In the genomic region with DNA sequence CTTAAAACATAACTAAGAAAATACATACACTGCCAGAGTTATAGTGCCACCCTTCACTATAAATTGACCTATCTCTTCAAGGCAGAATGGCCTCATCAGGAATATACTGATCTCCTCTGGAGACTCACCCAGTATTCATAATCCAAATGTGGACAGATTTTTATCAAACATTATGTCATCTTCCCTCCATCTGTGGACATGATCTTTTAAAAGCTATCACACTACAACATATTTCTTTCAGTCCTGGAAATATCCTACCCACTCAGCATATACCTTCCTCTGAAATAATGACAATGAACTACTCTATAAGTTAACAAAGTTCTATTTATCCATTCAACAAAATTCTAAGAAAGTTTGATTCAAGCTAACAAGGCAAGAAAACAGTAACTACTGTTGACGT, we compare ENCODE assay signal across 17 cellular contexts. TPM values are rescaled to one million over a fixed set of nuclear protein-coding genes. Genes with fewer than 3 reads are reported as not detected.
A peak's percentile ranks its signal among the peaks of the same experiment; 100 is the strongest.
DNase-seq lines count a peak whose midpoint lies in the region; ATAC-seq and TF ChIP-seq lines count a peak whose summit lies in the region.
"Had no signal": no experiment of that assay in that cellular context is flagged by ENCODE, and none has a peak within 500 bp of the region (broad histone marks: within the 10 kb centered on the region; RNA-seq: fewer than 3 reads in every experiment).

No MANE protein-coding gene starts in this region.

- no peak overlapping the region for H3K4ac ChIP-seq in mesendoderm (ENCODE audit: low read depth, low read length)

- no peak overlapping the region for H4K5ac ChIP-seq in mesendoderm (ENCODE audit: low read length)

- DNase-seq in activated T-cell treated with anti-CD3 and anti-CD28 coated beads, Interleukin-2, amount 50 U/mL, for 4 hours = no peak
- DNase-seq in activated T-cell treated with anti-CD3 and anti-CD28 coated beads, Interleukin-2, amount 50 U/mL, for 48 hours = no peak
- DNase-seq in OCI-LY7 (ENCODE audit: low spot score) = no peak
- DNase-seq in activated naive CD8-positive, alpha-beta T cell treated with anti-CD3 and anti-CD28 coated beads, Interleukin-2, amount 10 ng/mL, durations not matched to agents 7 days and 5 days = no peak
- DNase-seq in stimulated activated effector memory CD8-positive, alpha-beta T cell treated with anti-CD3 and anti-CD28 coated beads, Interleukin-12 subunit alpha, Interleukin-12 subunit beta, amount 100 ng/mL, for 72 hours (ENCODE audit: low spot score in 2 of 2) = no peak
- no peak for DNase-seq in mesendoderm
- DNase-seq: activated CD4-positive, alpha-beta T cell treated with anti-CD3 and anti-CD28 coated beads, Interleukin-2, amount 50 U/mL, for 1 hour; brain microvascular endothelial cell; C1 segment of cervical spinal cord; NCI-H1048; NCI-H2081 treated with DMSO at 0.1 percent for 48 hours; stimulated activated CD4-positive, alpha-beta T cell treated with anti-CD3 and anti-CD28 coated beads, Interleukin-2, amount 100 ng/mL, for 24 hours; SW 1271; upper lobe of right lung had no signal

- peak overlapping the region; percentile 99 for H3K4me3 ChIP-seq in OCI-LY7 (ENCODE audit: low read depth, low read length, poor library complexity, severe bottlenecking)
- no peak overlapping the region for H3K4me3 ChIP-seq in mesendoderm (ENCODE audit: low read length)
- H3K4me3 ChIP-seq: upper lobe of right lung had no signal

- no peaks in the 10 kb centered on the region for H3K79me1 ChIP-seq in mesendoderm (ENCODE audit: low read length)

- no peak for TF ChIP-seq CTCF in OCI-LY7 (conservative IDR thresholded peaks at IDR 0.05; ENCODE audit: low read length)

- H3K4me3 Mint-ChIP-seq in activated T-cell treated with anti-CD3 and anti-CD28 coated beads, Interleukin-2, amount 50 U/mL, for 4 hours = peak overlapping the region; percentile 3
- peak overlapping the region; percentile 3 for H3K4me3 Mint-ChIP-seq in activated naive CD8-positive, alpha-beta T cell treated with anti-CD3 and anti-CD28 coated beads, Interleukin-2, amount 10 ng/mL, durations not matched to agents 7 days and 5 days
- peak overlapping the region; percentile 91 for H3K4me3 Mint-ChIP-seq in stimulated activated effector memory CD8-positive, alpha-beta T cell treated with anti-CD3 and anti-CD28 coated beads, Interleukin-12 subunit alpha, Interleukin-12 subunit beta, amount 100 ng/mL, for 72 hours

- no peak overlapping the region for H3K56ac ChIP-seq in mesendoderm (ENCODE audit: low read length)

- H3K27me3 ChIP-seq in mesendoderm (ENCODE audit: insufficient read depth, low read length, poor library complexity) = no peaks in the 10 kb centered on the region
- H3K27me3 ChIP-seq: brain microvascular endothelial cell, upper lobe of right lung had no signal

- peaks cover 68% of the 10 kb centered on the region for H3K36me3 ChIP-seq in OCI-LY7 (ENCODE audit: insufficient read depth, low read length)
- H3K36me3 ChIP-seq in mesendoderm (ENCODE audit: control insufficient read depth, insufficient read depth, low read length) = no peaks in the 10 kb centered on the region

- H2AK5ac ChIP-seq in mesendoderm (ENCODE audit: low read length) = no peak overlapping the region

- CTCF ChIA-PET in OCI-LY7 (lab: Charles Lee; ENCODE audit: unreplicated experiment) = no interaction called here

- H3K9me3 Mint-ChIP-seq in activated T-cell treated with anti-CD3 and anti-CD28 coated beads, Interleukin-2, amount 50 U/mL, for 4 hours = no peaks in the 10 kb centered on the region
- H3K9me3 Mint-ChIP-seq in activated naive CD8-positive, alpha-beta T cell treated with anti-CD3 and anti-CD28 coated beads, Interleukin-2, amount 10 ng/mL, durations not matched to agents 7 days and 5 days = no peaks in the 10 kb centered on the region
- no peaks in the 10 kb centered on the region for H3K9me3 Mint-ChIP-seq in stimulated activated effector memory CD8-positive, alpha-beta T cell treated with anti-CD3 and anti-CD28 coated beads, Interleukin-12 subunit alpha, Interleukin-12 subunit beta, amount 100 ng/mL, for 72 hours

- no peak overlapping the region for H3K9ac ChIP-seq in mesendoderm (ENCODE audit: low read length)

- H3K36me3 Mint-ChIP-seq in activated T-cell treated with anti-CD3 and anti-CD28 coated beads, Interleukin-2, amount 50 U/mL, for 4 hours (ENCODE audit: insufficient read depth) = peaks cover 27% of the 10 kb centered on the region
- H3K36me3 Mint-ChIP-seq in activated naive CD8-positive, alpha-beta T cell treated with anti-CD3 and anti-CD28 coated beads, Interleukin-2, amount 10 ng/mL, durations not matched to agents 7 days and 5 days = peaks cover 33% of the 10 kb centered on the region
- H3K36me3 Mint-ChIP-seq in stimulated activated effector memory CD8-positive, alpha-beta T cell treated with anti-CD3 and anti-CD28 coated beads, Interleukin-12 subunit alpha, Interleukin-12 subunit beta, amount 100 ng/mL, for 72 hours = peaks cover 91% of the 10 kb centered on the region

- H3K9me3 ChIP-seq in OCI-LY7 (ENCODE audit: low read length) = no peaks in the 10 kb centered on the region
- H3K9me3 ChIP-seq: upper lobe of right lung had no signal

- H3K18ac ChIP-seq in mesendoderm (ENCODE audit: low read length) = no peak overlapping the region

- WGBS in mesendoderm (ENCODE audit: extremely low coverage, insufficient coverage, low lambda C conversion rate) = no CpG with 5 or more reads among the region's 1 CpG

- H3K4me1 ChIP-seq in OCI-LY7 (ENCODE audit: insufficient read depth, low read length, poor library complexity, severe bottlenecking) (peaks cover 36% of the 10 kb centered on the region), mesendoderm (ENCODE audit: control insufficient read depth, low read depth, low read length) (no peaks in the 10 kb centered on the region)

- ATAC-seq in activated T-cell treated with anti-CD3 and anti-CD28 coated beads, Interleukin-2, amount 50 U/mL, for 4 hours = no peak
- ATAC-seq in activated naive CD8-positive, alpha-beta T cell treated with anti-CD3 and anti-CD28 coated beads, Interleukin-2, amount 10 ng/mL, durations not matched to agents 7 days and 5 days (ENCODE audit: low read depth) = no peak
- ATAC-seq in stimulated activated effector memory CD8-positive, alpha-beta T cell treated with anti-CD3 and anti-CD28 coated beads, Interleukin-12 subunit alpha, Interleukin-12 subunit beta, amount 100 ng/mL, for 72 hours = no peak
- ATAC-seq in GM21737 (IDR thresholded peaks at IDR 0.05; ENCODE audit: unreplicated experiment) = no peak
- no peak for ATAC-seq in HG02798 (IDR thresholded peaks at IDR 0.05; ENCODE audit: poor library complexity, unreplicated experiment)
- ATAC-seq: upper lobe of right lung had no signal

- H2BK5ac ChIP-seq in mesendoderm (ENCODE audit: low read length) = no peak overlapping the region

- peaks cover 62% of the 10 kb centered on the region for H3K4me1 Mint-ChIP-seq in activated T-cell treated with anti-CD3 and anti-CD28 coated beads, Interleukin-2, amount 50 U/mL, for 4 hours (ENCODE audit: low read depth)
- peaks cover 41% of the 10 kb centered on the region for H3K4me1 Mint-ChIP-seq in activated naive CD8-positive, alpha-beta T cell treated with anti-CD3 and anti-CD28 coated beads, Interleukin-2, amount 10 ng/mL, durations not matched to agents 7 days and 5 days
- peaks cover 43% of the 10 kb centered on the region for H3K4me1 Mint-ChIP-seq in stimulated activated effector memory CD8-positive, alpha-beta T cell treated with anti-CD3 and anti-CD28 coated beads, Interleukin-12 subunit alpha, Interleukin-12 subunit beta, amount 100 ng/mL, for 72 hours

- no peak overlapping the region for H2AFZ ChIP-seq in OCI-LY7 (ENCODE audit: low read length)

- no TSS peak for BruUV-seq in OCI-LY7 (replicated peaks; lab: Mats Ljungman, UMichigan)

- intact Hi-C loops in OCI-LY7 (cut with micrococcal nuclease; ENCODE audit: unreplicated experiment) = no loop called here

- H4K20me1 ChIP-seq in OCI-LY7 (ENCODE audit: insufficient read depth, low read length) = peaks cover 40% of the 10 kb centered on the region

- H3K9me2 ChIP-seq in OCI-LY7 (ENCODE audit: insufficient read depth, low read length) = no peaks in the 10 kb centered on the region

- no peak overlapping the region for H3K27ac Mint-ChIP-seq in activated naive CD8-positive, alpha-beta T cell treated with anti-CD3 and anti-CD28 coated beads, Interleukin-2, amount 10 ng/mL, durations not matched to agents 7 days and 5 days
- H3K27ac Mint-ChIP-seq in stimulated activated effector memory CD8-positive, alpha-beta T cell treated with anti-CD3 and anti-CD28 coated beads, Interleukin-12 subunit alpha, Interleukin-12 subunit beta, amount 100 ng/mL, for 72 hours = peak overlapping the region; percentile 62
- H3K27ac Mint-ChIP-seq: progenitor cell of endocrine pancreas had no signal

- H3K4me2 ChIP-seq in OCI-LY7 (ENCODE audit: low read length) (peak overlapping the region; percentile 98), mesendoderm (ENCODE audit: low read length) (no peak overlapping the region)

- H2BK120ac ChIP-seq in mesendoderm (ENCODE audit: low read depth, low read length) = no peak overlapping the region

- H4K8ac ChIP-seq in mesendoderm (ENCODE audit: low read depth, low read length) = no peak overlapping the region

- H3K27ac ChIP-seq in OCI-LY7 (ENCODE audit: low read depth, low read length, poor library complexity, severe bottlenecking) (no peak overlapping the region), mesendoderm (ENCODE audit: low read depth, low read length) (no peak overlapping the region)
- H3K27ac ChIP-seq: brain microvascular endothelial cell, upper lobe of right lung had no signal

- H3K79me2 ChIP-seq in OCI-LY7 (ENCODE audit: insufficient read depth, low read depth, low read length) (peaks cover 76% of the 10 kb centered on the region), mesendoderm (ENCODE audit: control insufficient read depth, insufficient read depth, low read length) (no peaks in the 10 kb centered on the region)

- H2BK15ac ChIP-seq in mesendoderm (replicated peaks; ENCODE audit: low read depth) = no peak overlapping the region

- no peak overlapping the region for H3K23ac ChIP-seq in mesendoderm (ENCODE audit: low read length)

- POLR2A ChIA-PET in OCI-LY7 (lab: Charles Lee) = interaction anchor here (0.7 to 3.7 kb wide), 3 partner anchors 10 to 18 kb away, joined by 3 to 17 read pairs (median 4); no protein-coding TSS in a partner anchor
- POLR2A ChIA-PET in activated naive CD8-positive, alpha-beta T cell treated with anti-CD3 and anti-CD28 coated beads, Interleukin-2, amount 10 ng/mL, durations not matched to agents 7 days and 5 days (lab: Charles Lee) = no interaction called here

- H3K27me3 Mint-ChIP-seq in activated T-cell treated with anti-CD3 and anti-CD28 coated beads, Interleukin-2, amount 50 U/mL, for 4 hours (ENCODE audit: low read depth) = no peaks in the 10 kb centered on the region
- H3K27me3 Mint-ChIP-seq in activated naive CD8-positive, alpha-beta T cell treated with anti-CD3 and anti-CD28 coated beads, Interleukin-2, amount 10 ng/mL, durations not matched to agents 7 days and 5 days = no peaks in the 10 kb centered on the region

RNA-seq across cellular contexts. Expression of gene ZNF800, which starts 3.2 kb away (rescaled TPM):
- total RNA-seq in activated T-cell treated with anti-CD3 and anti-CD28 coated beads, Interleukin-2, amount 50 U/mL, for 4 hours = 10 to 100 TPM; 37.2 to 41.4 (median 40.4) TPM
- total RNA-seq in OCI-LY7 (2014; rRNA removed; shearing (Covaris generic)) = 23.8 and 23.9 TPM in 2 replicates
- 42.2 and 44.0 TPM in 2 replicates for total RNA-seq in OCI-LY7 (2022)
- 10 to 100 TPM; 49.4 to 55.9 TPM for total RNA-seq in activated naive CD8-positive, alpha-beta T cell treated with anti-CD3 and anti-CD28 coated beads, Interleukin-2, amount 10 ng/mL, durations not matched to agents 7 days and 5 days
- polyA plus RNA-seq in mesendoderm (2013, experiment 1 of 2) = 7.3 TPM
- polyA plus RNA-seq in mesendoderm (2013, experiment 2 of 2) = 7.9 TPM

Comparison
In these comparisons a context has a peak if more than half of its experiments do, and no peak if none do; other contexts are left out.
1. H3K4me3 Mint-ChIP-seq: peak in every context shown above with its lines; median percentile 91 in stimulated activated effector memory CD8-positive, alpha-beta T cell treated with anti-CD3 and anti-CD28 coated beads, Interleukin-12 subunit alpha, Interleukin-12 subunit beta, amount 100 ng/mL, for 72 hours; 3 in activated T-cell treated with anti-CD3 and anti-CD28 coated beads, Interleukin-2, amount 50 U/mL, for 4 hours; 3 in activated naive CD8-positive, alpha-beta T cell treated with anti-CD3 and anti-CD28 coated beads, Interleukin-2, amount 10 ng/mL, durations not matched to agents 7 days and 5 days.